In the genomic region with DNA sequence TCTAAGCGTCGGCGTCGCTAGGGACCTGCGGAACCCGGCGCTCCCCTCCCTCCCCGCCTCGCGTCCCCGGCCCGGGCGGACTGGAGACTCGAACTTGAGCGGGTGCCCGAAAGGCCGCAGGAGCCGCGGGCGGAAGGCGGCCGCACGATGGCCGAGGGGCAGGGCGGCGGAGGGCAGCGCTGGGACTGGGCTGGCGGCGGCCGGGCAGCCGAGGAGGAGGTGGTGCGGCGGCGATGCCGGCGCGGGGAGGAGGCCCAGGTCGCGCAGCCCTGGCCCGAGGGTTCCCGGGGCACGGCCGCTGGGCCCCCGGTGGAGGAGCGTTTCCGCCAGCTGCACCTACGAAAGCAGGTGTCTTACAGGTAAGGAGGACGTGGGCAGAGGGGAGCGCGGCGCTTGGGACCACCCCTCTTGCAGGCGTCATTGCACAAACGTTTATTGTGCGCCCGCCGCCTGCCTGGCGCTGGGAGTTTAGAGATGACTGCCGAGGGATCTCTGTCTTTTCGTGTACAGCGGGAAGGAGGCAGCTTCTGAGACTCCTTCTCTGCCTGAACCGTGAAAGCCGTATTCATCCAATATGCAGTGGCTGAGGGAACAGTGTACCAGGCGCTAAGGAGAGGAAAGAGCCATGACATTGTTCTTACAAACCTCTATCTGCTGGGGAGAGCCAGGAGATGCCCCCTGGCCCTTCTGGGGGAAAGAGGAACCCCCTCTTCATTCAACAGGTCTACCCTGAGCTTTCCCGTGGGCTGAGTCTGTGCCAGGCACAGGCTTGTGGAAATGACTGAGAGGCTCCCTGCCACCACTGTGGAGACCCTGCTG, we compare ENCODE assay signal across 9 cellular contexts. TPM values are rescaled to one million over a fixed set of nuclear protein-coding genes. Genes with fewer than 3 reads are reported as not detected.
DNase-seq lines count a peak whose midpoint lies in the region; ATAC-seq, FAIRE-seq and TF ChIP-seq lines count a peak whose summit lies in the region.
"Had no signal": no experiment of that assay in that cellular context is flagged by ENCODE, and none has a peak within 500 bp of the region (broad histone marks: within the 10 kb centered on the region; RNA-seq: fewer than 3 reads in every experiment).

No MANE protein-coding gene starts in this region.

- DNase-seq in GM20000 (ENCODE audit: low spot score): peak; percentile 49
- no peak for DNase-seq in NOMO-1 treated with DMSO at 0.1 percent for 48 hours (lab: John Stamatoyannopoulos, UW; ENCODE audit: unreplicated experiment)
- DNase-seq in effector CD4-positive, alpha-beta T cell: no peak
- no peak for DNase-seq in HPDE6-E6E7 (ENCODE audit: extremely low spot score)
- no peak for DNase-seq in HTR-8/SVneo (ENCODE audit: insufficient read length, low spot score)

- H3K4me2 ChIP-seq in parathyroid adenoma (ENCODE audit: low read length): peak overlapping the region; percentile 59

- no peaks in the 10 kb centered on the region for H3K27me3 ChIP-seq in parathyroid adenoma (ENCODE audit: control insufficient read depth, insufficient read depth, low read length)

- ATAC-seq in SK-N-SH treated with all-trans-retinoic acid at 6 μM for 48 hours (peak; percentile 42), esophagus mucosa (peak; percentile 37)

- no peak for FAIRE-seq in HTR-8/SVneo (lab: Jason Lieb, UNC)

- H3K4me3 ChIP-seq in parathyroid adenoma (ENCODE audit: low read depth, low read length): no peak overlapping the region

- H2AFZ ChIP-seq in parathyroid adenoma: peak overlapping the region; percentile 73

- no peak overlapping the region for H3K27ac ChIP-seq in parathyroid adenoma

- no peaks in the 10 kb centered on the region for H3K36me3 ChIP-seq in parathyroid adenoma (ENCODE audit: control insufficient read depth, insufficient read depth, low read length)

- no peaks in the 10 kb centered on the region for H3K9me3 ChIP-seq in parathyroid adenoma (ENCODE audit: control insufficient read depth, low read length)

- H3K4me1 ChIP-seq in parathyroid adenoma: no peaks in the 10 kb centered on the region

- H3K9ac ChIP-seq in parathyroid adenoma: no peak overlapping the region

- TF ChIP-seq CTCF in GM20000 (IDR thresholded peaks at IDR 0.05; ENCODE audit: extremely low read depth, missing control alignments) (no peak), parathyroid adenoma (IDR thresholded peaks at IDR 0.05) (no peak)

- no peaks in the 10 kb centered on the region for H3K79me2 ChIP-seq in parathyroid adenoma

TF ChIP-seq in SK-N-SH treated with all-trans-retinoic acid at 6 μM for 48 hours, 23 proteins besides CTCF, POLR2A, EP300 and RAD21:
- TF ChIP-seq ZNF8 (CRISPR knock-in tag; IDR thresholded peaks at IDR 0.05): no peak
- no peak for TF ChIP-seq SNAI2 (CRISPR knock-in tag; IDR thresholded peaks at IDR 0.05)
- TF ChIP-seq ARNTL (CRISPR knock-in tag; IDR thresholded peaks at IDR 0.05; ENCODE audit: borderline replicate concordance, low read depth): no peak
- TF ChIP-seq RARB (CRISPR knock-in tag; IDR thresholded peaks at IDR 0.05): no peak
- TF ChIP-seq OSR1 (CRISPR knock-in tag; IDR thresholded peaks at IDR 0.05): no peak
- no peak for TF ChIP-seq TOX (CRISPR knock-in tag; IDR thresholded peaks at IDR 0.05; ENCODE audit: borderline replicate concordance)
- TF ChIP-seq, protein P1, sequence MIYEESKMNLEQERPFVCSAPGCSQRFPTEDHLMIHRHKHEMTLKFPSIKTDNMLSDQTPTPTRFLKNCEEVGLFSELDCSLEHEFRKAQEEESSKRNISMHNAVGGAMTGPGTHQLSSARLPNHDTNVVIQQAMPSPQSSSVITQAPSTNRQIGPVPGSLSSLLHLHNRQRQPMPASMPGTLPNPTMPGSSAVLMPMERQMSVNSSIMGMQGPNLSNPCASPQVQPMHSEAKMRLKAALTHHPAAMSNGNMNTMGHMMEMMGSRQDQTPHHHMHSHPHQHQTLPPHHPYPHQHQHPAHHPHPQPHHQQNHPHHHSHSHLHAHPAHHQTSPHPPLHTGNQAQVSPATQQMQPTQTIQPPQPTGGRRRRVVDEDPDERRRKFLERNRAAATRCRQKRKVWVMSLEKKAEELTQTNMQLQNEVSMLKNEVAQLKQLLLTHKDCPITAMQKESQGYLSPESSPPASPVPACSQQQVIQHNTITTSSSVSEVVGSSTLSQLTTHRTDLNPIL (CRISPR knock-in tag; IDR thresholded peaks at IDR 0.05; ENCODE audit: low read depth): no peak
- TF ChIP-seq ZC3H10 (CRISPR knock-in tag; IDR thresholded peaks at IDR 0.05): no peak
- TF ChIP-seq GLIS3 (CRISPR knock-in tag; IDR thresholded peaks at IDR 0.05): no peak
- no peak for TF ChIP-seq ZNF70 (CRISPR knock-in tag; IDR thresholded peaks at IDR 0.05)
- TF ChIP-seq, protein P2, sequence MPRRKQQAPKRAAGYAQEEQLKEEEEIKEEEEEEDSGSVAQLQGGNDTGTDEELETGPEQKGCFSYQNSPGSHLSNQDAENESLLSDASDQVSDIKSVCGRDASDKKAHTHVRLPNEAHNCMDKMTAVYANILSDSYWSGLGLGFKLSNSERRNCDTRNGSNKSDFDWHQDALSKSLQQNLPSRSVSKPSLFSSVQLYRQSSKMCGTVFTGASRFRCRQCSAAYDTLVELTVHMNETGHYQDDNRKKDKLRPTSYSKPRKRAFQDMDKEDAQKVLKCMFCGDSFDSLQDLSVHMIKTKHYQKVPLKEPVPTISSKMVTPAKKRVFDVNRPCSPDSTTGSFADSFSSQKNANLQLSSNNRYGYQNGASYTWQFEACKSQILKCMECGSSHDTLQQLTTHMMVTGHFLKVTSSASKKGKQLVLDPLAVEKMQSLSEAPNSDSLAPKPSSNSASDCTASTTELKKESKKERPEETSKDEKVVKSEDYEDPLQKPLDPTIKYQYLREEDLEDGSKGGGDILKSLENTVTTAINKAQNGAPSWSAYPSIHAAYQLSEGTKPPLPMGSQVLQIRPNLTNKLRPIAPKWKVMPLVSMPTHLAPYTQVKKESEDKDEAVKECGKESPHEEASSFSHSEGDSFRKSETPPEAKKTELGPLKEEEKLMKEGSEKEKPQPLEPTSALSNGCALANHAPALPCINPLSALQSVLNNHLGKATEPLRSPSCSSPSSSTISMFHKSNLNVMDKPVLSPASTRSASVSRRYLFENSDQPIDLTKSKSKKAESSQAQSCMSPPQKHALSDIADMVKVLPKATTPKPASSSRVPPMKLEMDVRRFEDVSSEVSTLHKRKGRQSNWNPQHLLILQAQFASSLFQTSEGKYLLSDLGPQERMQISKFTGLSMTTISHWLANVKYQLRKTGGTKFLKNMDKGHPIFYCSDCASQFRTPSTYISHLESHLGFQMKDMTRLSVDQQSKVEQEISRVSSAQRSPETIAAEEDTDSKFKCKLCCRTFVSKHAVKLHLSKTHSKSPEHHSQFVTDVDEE (CRISPR knock-in tag; IDR thresholded peaks at IDR 0.05): no peak
- TF ChIP-seq PPARA (CRISPR knock-in tag; IDR thresholded peaks at IDR 0.05; ENCODE audit: borderline replicate concordance): no peak
- no peak for TF ChIP-seq ZFP30 (CRISPR knock-in tag; IDR thresholded peaks at IDR 0.05)
- TF ChIP-seq TCF4 (CRISPR knock-in tag; IDR thresholded peaks at IDR 0.05; ENCODE audit: borderline replicate concordance): no peak
- TF ChIP-seq, protein P3, sequence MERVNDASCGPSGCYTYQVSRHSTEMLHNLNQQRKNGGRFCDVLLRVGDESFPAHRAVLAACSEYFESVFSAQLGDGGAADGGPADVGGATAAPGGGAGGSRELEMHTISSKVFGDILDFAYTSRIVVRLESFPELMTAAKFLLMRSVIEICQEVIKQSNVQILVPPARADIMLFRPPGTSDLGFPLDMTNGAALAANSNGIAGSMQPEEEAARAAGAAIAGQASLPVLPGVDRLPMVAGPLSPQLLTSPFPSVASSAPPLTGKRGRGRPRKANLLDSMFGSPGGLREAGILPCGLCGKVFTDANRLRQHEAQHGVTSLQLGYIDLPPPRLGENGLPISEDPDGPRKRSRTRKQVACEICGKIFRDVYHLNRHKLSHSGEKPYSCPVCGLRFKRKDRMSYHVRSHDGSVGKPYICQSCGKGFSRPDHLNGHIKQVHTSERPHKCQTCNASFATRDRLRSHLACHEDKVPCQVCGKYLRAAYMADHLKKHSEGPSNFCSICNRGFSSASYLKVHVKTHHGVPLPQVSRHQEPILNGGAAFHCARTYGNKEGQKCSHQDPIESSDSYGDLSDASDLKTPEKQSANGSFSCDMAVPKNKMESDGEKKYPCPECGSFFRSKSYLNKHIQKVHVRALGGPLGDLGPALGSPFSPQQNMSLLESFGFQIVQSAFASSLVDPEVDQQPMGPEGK (CRISPR knock-in tag; IDR thresholded peaks at IDR 0.05; ENCODE audit: borderline replicate concordance): no peak
- TF ChIP-seq, protein P4, sequence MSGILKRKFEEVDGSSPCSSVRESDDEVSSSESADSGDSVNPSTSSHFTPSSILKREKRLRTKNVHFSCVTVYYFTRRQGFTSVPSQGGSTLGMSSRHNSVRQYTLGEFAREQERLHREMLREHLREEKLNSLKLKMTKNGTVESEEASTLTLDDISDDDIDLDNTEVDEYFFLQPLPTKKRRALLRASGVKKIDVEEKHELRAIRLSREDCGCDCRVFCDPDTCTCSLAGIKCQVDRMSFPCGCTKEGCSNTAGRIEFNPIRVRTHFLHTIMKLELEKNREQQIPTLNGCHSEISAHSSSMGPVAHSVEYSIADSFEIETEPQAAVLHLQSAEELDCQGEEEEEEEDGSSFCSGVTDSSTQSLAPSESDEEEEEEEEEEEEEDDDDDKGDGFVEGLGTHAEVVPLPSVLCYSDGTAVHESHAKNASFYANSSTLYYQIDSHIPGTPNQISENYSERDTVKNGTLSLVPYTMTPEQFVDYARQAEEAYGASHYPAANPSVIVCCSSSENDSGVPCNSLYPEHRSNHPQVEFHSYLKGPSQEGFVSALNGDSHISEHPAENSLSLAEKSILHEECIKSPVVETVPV (CRISPR knock-in tag; IDR thresholded peaks at IDR 0.05): no peak

RNA-seq across cellular contexts. Expression of a gene that starts 13.9 kb away (rescaled TPM):
- 31.4 TPM for total RNA-seq in esophagus mucosa

RNA-seq across cellular contexts. Expression of a gene that starts 48.1 kb away (rescaled TPM):
- 40.9 TPM for total RNA-seq in esophagus mucosa

RNA-seq across cellular contexts. Expression of a gene that starts 55.9 kb away (rescaled TPM):
- 0.64 TPM for total RNA-seq in esophagus mucosa

RNA-seq across cellular contexts. Expression of a gene that starts 58.2 kb away (rescaled TPM):
- total RNA-seq in esophagus mucosa: 0.12 TPM
- total RNA-seq: lung microvascular endothelial cell had no signal
